In genomic region chrX:68647156-68647957, GRCh38 we compare ENCODE assay signal across 8 cellular contexts. TPM values are rescaled to one million over a fixed set of nuclear protein-coding genes. Genes with fewer than 3 reads are reported as not detected.
A peak's percentile ranks its signal among the peaks of the same experiment; 100 is the strongest.
DNase-seq lines count a peak whose midpoint lies in the region; ATAC-seq and TF ChIP-seq lines count a peak whose summit lies in the region.

Gene STARD8, plus strand, starts transcription at chrX:68647666. Its CDS starts 217 bp downstream, at chrX:68647883.

- ATAC-seq in esophagus mucosa (peak; percentile 41), GM21515 (IDR thresholded peaks at IDR 0.05; ENCODE audit: unreplicated experiment) (no peak), HG03432 (IDR thresholded peaks at IDR 0.05; ENCODE audit: unreplicated experiment) (no peak), GM18861 (IDR thresholded peaks at IDR 0.05; ENCODE audit: unreplicated experiment) (no peak)

- H3K4me3 Mint-ChIP-seq in CD14-positive monocyte: peak within 1 kb of the TSS in 1 of 2 donors; percentile 15

- H3K9me3 ChIP-seq in muscle layer of duodenum (ENCODE audit: control insufficient read depth in 1 of 2, low read length in 2 of 2): no peaks in the 10 kb centered on the region

- peaks cover 0 to 7% of the 10 kb centered on the region in 2 donors for H3K4me1 ChIP-seq in muscle layer of duodenum (ENCODE audit: control insufficient read depth in 1 of 2, insufficient read depth in 2 of 2, low read length in 2 of 2)

- POLR2A ChIA-PET in AG04449 (lab: Yijun Ruan, JAX): interaction anchor here (0.6 kb wide), 1 partner anchor 11 kb away, joined by 5 read pairs; no protein-coding TSS in a partner anchor

- peaks cover 1% of the 10 kb centered on the region for H3K4me1 Mint-ChIP-seq in CD14-positive monocyte

- peaks cover 12 to 24% (median 21%) of the 10 kb centered on the region in 3 donors for H3K27me3 Mint-ChIP-seq in CD14-positive monocyte (ENCODE audit: low read depth in 3 of 3)

- H3K36me3 ChIP-seq in muscle layer of duodenum (ENCODE audit: control insufficient read depth in 1 of 2, insufficient read depth in 2 of 2, low read length in 2 of 2): no peaks in the 10 kb centered on the region

- H3K9me3 Mint-ChIP-seq in CD14-positive monocyte: peaks cover 0 to 3% (median 0%) of the 10 kb centered on the region in 7 donors

- DNase-seq in AG04449 (ENCODE audit: low read depth, low spot score): no peak
- DNase-seq in NCI-H2227 treated with DMSO at 0.1 percent for 48 hours (lab: John Stamatoyannopoulos, UW): peak; percentile 15
- no peak for DNase-seq in CD14-positive monocyte (ENCODE audit: low spot score)

- intact Hi-C loops in CD14-positive monocyte (cut with micrococcal nuclease): no loop called here

- no peak for TF ChIP-seq CTCF in AG04449 (IDR thresholded peaks at IDR 0.05; ENCODE audit: insufficient read depth, low read length, missing control alignments)
- no peak for TF ChIP-seq CTCF in CD14-positive monocyte (IDR thresholded peaks at IDR 0.05)

- CTCF ChIA-PET in AG04449 (lab: Yijun Ruan, JAX): interaction anchor here (1.2 kb wide), 1 partner anchor 65 kb away, joined by 3 read pairs; no protein-coding TSS in a partner anchor

- peak within 1 kb of the TSS; percentile 47 for H3K4me3 ChIP-seq in AG04449 (ENCODE audit: low read depth, low read length)
- H3K4me3 ChIP-seq in muscle layer of duodenum (ENCODE audit: low read depth in 1 of 2, low read length in 2 of 2): peak within 1 kb of the TSS; percentile 7 to 50

- H3K27ac ChIP-seq in muscle layer of duodenum (ENCODE audit: low read length): no peak within 1 kb of the TSS

- H3K27me3 ChIP-seq in muscle layer of duodenum (ENCODE audit: low read depth, low read length): no peaks in the 10 kb centered on the region

- H3K36me3 Mint-ChIP-seq in CD14-positive monocyte: no peaks in the 10 kb centered on the region

- H3K27ac Mint-ChIP-seq in CD14-positive monocyte: no peak within 1 kb of the TSS

RNA-seq across cellular contexts. Expression of gene STARD8, which starts in this region (rescaled TPM):
- total RNA-seq in esophagus mucosa: 0.96 TPM
- polyA plus RNA-seq in CD14-positive monocyte: 1 to 10 TPM; 1.2 to 1.7 TPM

Comparison
In these comparisons a context has a peak if more than half of its experiments do, and no peak if none do; other contexts are left out.
1. Peak in ATAC-seq in esophagus mucosa; RNA of the gene not detected or under 1 TPM.